21 cellular contexts compared by ENCODE assay signal in genomic region chr7:1348096-1348835, GRCh38.
DNase-seq lines count a peak whose midpoint lies in the region; ATAC-seq, FAIRE-seq and TF ChIP-seq lines count a peak whose summit lies in the region.
"Had no signal": no experiment of that assay in that cellular context is flagged by ENCODE, and none has a peak within 500 bp of the region (broad histone marks: within the 10 kb centered on the region; RNA-seq: fewer than 3 reads in every experiment).

No MANE protein-coding gene starts in this region.

- H3K23me2 ChIP-seq in H1 (ENCODE audit: low read depth, low read length) = no peaks in the 10 kb centered on the region

- H3K27ac Mint-ChIP-seq in GM23338 (peak overlapping the region; percentile 75; the same call in 1 of the 2 replicates), Calu3 (ENCODE audit: unreplicated experiment) (no peak overlapping the region)

- intact Hi-C loops in Calu3 (cut with micrococcal nuclease; ENCODE audit: unreplicated experiment) = no loop called here

- H3K4me1 ChIP-seq in A549 (no peaks in the 10 kb centered on the region), GM23338 (ENCODE audit: insufficient read depth) (no peaks in the 10 kb centered on the region), H1 (replicated peaks in 1 of 4; ENCODE audit: control insufficient read depth in 3 of 4, insufficient read depth in 4 of 4, low read length in 3 of 4) (no peaks in the 10 kb centered on the region), neuronal stem cell (ENCODE audit: control insufficient read depth in 2 of 2, insufficient read depth in 1 of 2, low read depth in 1 of 2, low read length in 2 of 2) (peaks cover 0 to 2% of the 10 kb centered on the region in 2 donors), osteoblast (ENCODE audit: insufficient read depth, low read length) (no peaks in the 10 kb centered on the region)
- H3K4me1 ChIP-seq: BE2C had no signal

- H3K36me3 ChIP-seq in GM23338 (ENCODE audit: insufficient read depth) (no peaks in the 10 kb centered on the region), H1 (ENCODE audit: control insufficient read depth in 2 of 4, insufficient read depth in 4 of 4, low read length in 3 of 4) (no peaks in the 10 kb centered on the region), neuronal stem cell (replicated peaks in 1 of 2; ENCODE audit: control insufficient read depth in 2 of 2, insufficient read depth in 2 of 2, low read length in 2 of 2) (no peaks in the 10 kb centered on the region), osteoblast (ENCODE audit: insufficient read depth, low read length) (no peaks in the 10 kb centered on the region)
- H3K36me3 ChIP-seq: BE2C had no signal

- no peaks in the 10 kb centered on the region for H3K79me1 ChIP-seq in H1 (ENCODE audit: low read depth, low read length)
- peaks cover 2% of the 10 kb centered on the region for H3K79me1 ChIP-seq in neuronal stem cell (ENCODE audit: low read depth, low read length)

- peaks cover 6% of the 10 kb centered on the region for H3K27me3 Mint-ChIP-seq in GM23338 (ENCODE audit: insufficient read depth, low read depth, poor library complexity)
- peaks cover 90% of the 10 kb centered on the region for H3K27me3 Mint-ChIP-seq in Calu3 (ENCODE audit: unreplicated experiment)

- no peak overlapping the region for H2BK5ac ChIP-seq in H1 (ENCODE audit: low read depth, low read length)
- H2BK5ac ChIP-seq in neuronal stem cell (ENCODE audit: low read length) = no peak overlapping the region

- H3K23ac ChIP-seq in H1 (ENCODE audit: insufficient read length) (no peak overlapping the region), neuronal stem cell (ENCODE audit: low read depth, low read length, poor library complexity) (peak overlapping the region; percentile 65)

- no peak overlapping the region for H3K18ac ChIP-seq in H1 (ENCODE audit: extremely low read depth, low read length)
- peak overlapping the region; percentile 76 for H3K18ac ChIP-seq in neuronal stem cell (ENCODE audit: low read length)

- TF ChIP-seq EP300 in A549 (IDR thresholded peaks at IDR 0.05) (no peak), H1 (IDR thresholded peaks at IDR 0.05; ENCODE audit: borderline replicate concordance in 1 of 2, low read depth in 2 of 2, low read length in 2 of 2) (no peak)

- no TSS peak for BruUV-seq in Calu3 (replicated peaks; lab: Mats Ljungman, UMichigan)

- CTCF ChIA-PET in A549 (lab: Yijun Ruan, JAX) (interaction anchor here (1.1 to 1.6 kb wide), 2 partner anchors 65 to 155 kb away, joined by 3 to 4 read pairs; no protein-coding TSS in a partner anchor), H1 (lab: Charles Lee; ENCODE audit: partially characterized antibody) (interaction anchor here (0.6 to 1.4 kb wide), 4 partner anchors 52 to 980 kb away, joined by 3 read pairs; no protein-coding TSS in a partner anchor), Calu3 (lab: Charles Lee) (interaction anchor here (0.7 kb wide), 1 partner anchor 11 kb away, joined by 10 read pairs; no protein-coding TSS in a partner anchor)

- H3K27ac ChIP-seq in A549 = no peak overlapping the region
- H3K27ac ChIP-seq in GM23338 (ENCODE audit: low read depth) = no peak overlapping the region
- H3K27ac ChIP-seq in H1 (ENCODE audit: low read depth, low read length) = no peak overlapping the region
- H3K27ac ChIP-seq in neuronal stem cell (replicated peaks; ENCODE audit: low read length) = no peak overlapping the region
- H3K27ac ChIP-seq in osteoblast (ENCODE audit: low read depth, low read length) = no peak overlapping the region
- H3K27ac ChIP-seq: RWPE1, SK-N-MC had no signal

- H2AK5ac ChIP-seq in H1 (ENCODE audit: low read depth, low read length) (no peak overlapping the region), neuronal stem cell (ENCODE audit: low read depth, low read length) (peak overlapping the region; percentile 94)

- H3F3A ChIP-seq in GM23338 (replicated peaks; ENCODE audit: low read depth) = no peaks in the 10 kb centered on the region

- H3K4me3 Mint-ChIP-seq in GM23338 (no peak overlapping the region), Calu3 (ENCODE audit: low read depth, unreplicated experiment) (no peak overlapping the region)

- POLR2A ChIA-PET in A549 (lab: Yijun Ruan, JAX) (no interaction called here), H1 (lab: Charles Lee; ENCODE audit: partially characterized antibody) (interaction anchor here (0.7 kb wide), 1 partner anchor 16 kb away, joined by 3 read pairs; no protein-coding TSS in a partner anchor)

- DNase-seq in A549 (ENCODE audit: low read depth in 1 of 2, low spot score in 1 of 2) = no peak
- no peak for DNase-seq in GM23338 (ENCODE audit: low spot score)
- no peak for DNase-seq in H1 (ENCODE audit: low read depth in 1 of 2, low spot score in 2 of 2)
- DNase-seq in neuronal stem cell (ENCODE audit: low spot score) = no peak
- DNase-seq in Calu3 = no peak
- DNase-seq in osteoblast (ENCODE audit: insufficient read length, low spot score, missing footprints) = no peak
- DNase-seq: BE2C, DMS153, DND-41, H7, Kasumi-1, NCI-H1105 treated with DMSO at 0.1 percent for 48 hours, NCI-H146, NCI-H1930, NCI-H2227 treated with DMSO at 0.1 percent for 48 hours, NCI-H526 treated with DMSO at 0.1 percent for 48 hours, SIG-M5 had no signal

- H2BK120ac ChIP-seq in H1 (replicated peaks; ENCODE audit: low read depth, low read length) = no peak overlapping the region
- H2BK120ac ChIP-seq in neuronal stem cell (ENCODE audit: low read depth, low read length) = no peak overlapping the region

- no peaks in the 10 kb centered on the region for H3K9me2 ChIP-seq in GM23338 (ENCODE audit: insufficient read depth)

- WGBS in A549 (ENCODE audit: missing lambda C conversion rate) = 60% methylated on average over 27 of the region's 29 CpGs
- WGBS in H1 (ENCODE audit: extremely low coverage in 1 of 2, insufficient coverage in 1 of 2, insufficient read length in 1 of 2, insufficient replicate concordance in 2 of 2, low coverage in 1 of 2, low lambda C conversion rate in 2 of 2, missing lambda C conversion rate in 1 of 2), 2 experiments = 87% methylated on average over 19 of the region's 29 CpGs; no CpG with 5 or more reads in 1 of the 2 experiments
- no CpG with 5 or more reads among the region's 29 CpGs for WGBS in neuronal stem cell (ENCODE audit: extremely low coverage in 2 of 2, insufficient read length in 2 of 2, insufficient replicate concordance in 1 of 2), 2 donors

- ATAC-seq in A549 (peak in 1 of 2 experiments; percentile 24; a peak in 3 of 6 replicates), GM23338 (no peak), GM18909 (IDR thresholded peaks at IDR 0.05; ENCODE audit: poor library complexity, unreplicated experiment) (no peak)

- H2AFZ ChIP-seq in GM23338 (no peak overlapping the region), H1 (ENCODE audit: low read length) (no peak overlapping the region), neuronal stem cell (ENCODE audit: low read length) (no peak overlapping the region), osteoblast (ENCODE audit: low read length) (no peak overlapping the region)

- H3K4me2 ChIP-seq in A549 (no peak overlapping the region), GM23338 (no peak overlapping the region), H1 (ENCODE audit: insufficient read depth in 1 of 2, low read depth in 2 of 2, low read length in 2 of 2) (no peak overlapping the region), neuronal stem cell (ENCODE audit: insufficient read depth, low read length, poor library complexity, severe bottlenecking) (no peak overlapping the region), osteoblast (ENCODE audit: insufficient read depth, low read length) (no peak overlapping the region)

- H2BK20ac ChIP-seq in H1 (ENCODE audit: low read length) = no peak overlapping the region

- no peaks in the 10 kb centered on the region for H3K27me3 ChIP-seq in GM23338 (ENCODE audit: insufficient read depth)
- no peaks in the 10 kb centered on the region for H3K27me3 ChIP-seq in H1 (replicated peaks in 1 of 4; ENCODE audit: control insufficient read depth in 3 of 4, extremely low read depth in 1 of 4, insufficient read depth in 3 of 4, low read length in 3 of 4)
- peaks cover 0 to 40% (median 0%) of the 10 kb centered on the region in 3 experiments for H3K27me3 ChIP-seq in neuronal stem cell (ENCODE audit: control insufficient read depth in 3 of 3, insufficient read depth in 3 of 3, low read depth in 1 of 3, low read length in 3 of 3)
- peaks cover 4% of the 10 kb centered on the region for H3K27me3 ChIP-seq in osteoblast (ENCODE audit: insufficient read depth, low read length)

- peak overlapping the region; percentile 14; the same call in 1 of the 2 replicates for H4K8ac ChIP-seq in H1 (ENCODE audit: extremely low read depth, insufficient read depth, low read length)
- H4K8ac ChIP-seq in neuronal stem cell (ENCODE audit: low read depth, low read length) = no peak overlapping the region

- H3K9me3 ChIP-seq in A549 (no peaks in the 10 kb centered on the region), H1 (ENCODE audit: insufficient read depth in 2 of 2, low read depth in 1 of 2, low read length in 1 of 2) (no peaks in the 10 kb centered on the region), neuronal stem cell (replicated peaks in 1 of 2; ENCODE audit: control insufficient read depth in 2 of 2, insufficient read depth in 1 of 2, low read depth in 1 of 2, low read length in 2 of 2) (no peaks in the 10 kb centered on the region), osteoblast (ENCODE audit: low read depth, low read length) (no peaks in the 10 kb centered on the region)
- H3K9me3 ChIP-seq: BE2C had no signal

- H3K79me2 ChIP-seq in GM23338 (replicated peaks; ENCODE audit: insufficient read depth) (no peaks in the 10 kb centered on the region), H1 (ENCODE audit: control insufficient read depth in 1 of 2, insufficient read depth in 2 of 2, low read length in 2 of 2) (no peaks in the 10 kb centered on the region), osteoblast (ENCODE audit: insufficient read depth, low read length) (no peaks in the 10 kb centered on the region)

- H3K9ac ChIP-seq in H1 (replicated peaks in 1 of 4; ENCODE audit: extremely low read depth in 1 of 4, low read depth in 3 of 4, low read length in 3 of 4) (no peak overlapping the region), neuronal stem cell (ENCODE audit: low read depth, low read length, poor library complexity) (peak overlapping the region; percentile 44)

- H2BK12ac ChIP-seq in H1 (ENCODE audit: low read depth, low read length) (no peak overlapping the region), neuronal stem cell (ENCODE audit: low read length) (peak overlapping the region; percentile 58)

- no peaks in the 10 kb centered on the region; the same call in 2 of the 3 replicates for H3K9me3 Mint-ChIP-seq in GM23338
- no peaks in the 10 kb centered on the region for H3K9me3 Mint-ChIP-seq in Calu3 (ENCODE audit: low read depth, unreplicated experiment)

- H3K4me3 ChIP-seq in A549 (no peak overlapping the region), GM23338 (no peak overlapping the region), H1 (ENCODE audit: extremely low read depth in 1 of 4, insufficient read depth in 2 of 4, low read depth in 3 of 4, low read length in 4 of 4) (no peak overlapping the region), neuronal stem cell (ENCODE audit: low read length in 2 of 2) (no peak overlapping the region), osteoblast (ENCODE audit: insufficient read depth, low read length) (no peak overlapping the region)
- H3K4me3 ChIP-seq: SK-N-MC had no signal

- no peak for TF ChIP-seq CTCF in A549 (IDR thresholded peaks at IDR 0.05)
- no peak for TF ChIP-seq CTCF in GM23338 (conservative IDR thresholded peaks at IDR 0.05; ENCODE audit: low read depth in 2 of 2)
- no peak for TF ChIP-seq CTCF in H1 (IDR thresholded peaks at IDR 0.05; ENCODE audit: control extremely low read depth in 1 of 3, insufficient read depth in 1 of 3, low read depth in 1 of 3, low read length in 3 of 3)
- TF ChIP-seq CTCF in Calu3 (IDR thresholded peaks at IDR 0.05; ENCODE audit: unreplicated experiment) = no peak
- TF ChIP-seq CTCF in osteoblast (IDR thresholded peaks at IDR 0.05; ENCODE audit: extremely low read depth, low read depth, low read length) = no peak

- H4K91ac ChIP-seq in H1 (replicated peaks; ENCODE audit: insufficient read length, low read length) (no peak overlapping the region), neuronal stem cell (ENCODE audit: low read depth, low read length, poor library complexity) (no peak overlapping the region)

- no peaks in the 10 kb centered on the region for H4K20me1 ChIP-seq in GM23338 (replicated peaks; ENCODE audit: insufficient read depth)
- H4K20me1 ChIP-seq in H1 (replicated peaks in 1 of 2; ENCODE audit: control insufficient read depth in 1 of 2, insufficient read depth in 2 of 2, low read length in 2 of 2) = no peaks in the 10 kb centered on the region
- no peaks in the 10 kb centered on the region for H4K20me1 ChIP-seq in osteoblast (ENCODE audit: insufficient read depth, low read length)

- H3K56ac ChIP-seq in H1 (replicated peaks; ENCODE audit: insufficient read length, low read depth, low read length) = no peak overlapping the region

- H3K4me1 Mint-ChIP-seq in GM23338 (no peaks in the 10 kb centered on the region), Calu3 (ENCODE audit: low read depth, unreplicated experiment) (no peaks in the 10 kb centered on the region)

- no peak overlapping the region for H4K5ac ChIP-seq in H1 (ENCODE audit: insufficient read length, low read depth, low read length)

- no peak overlapping the region for H3K4ac ChIP-seq in H1 (replicated peaks; ENCODE audit: insufficient read length, low read depth, low read length)
- no peak overlapping the region for H3K4ac ChIP-seq in neuronal stem cell (ENCODE audit: low read length)

- TF ChIP-seq RAD21 in A549 (conservative IDR thresholded peaks at IDR 0.05 in 1 of 2, IDR thresholded peaks at IDR 0.05 in 1 of 2) = no peak
- no peak for TF ChIP-seq RAD21 in H1 (IDR thresholded peaks at IDR 0.05 in 1 of 2, conservative IDR thresholded peaks at IDR 0.05 in 1 of 2; ENCODE audit: low read depth in 2 of 2, low read length in 2 of 2)

- H3K36me3 Mint-ChIP-seq in GM23338 (ENCODE audit: low read depth) (no peaks in the 10 kb centered on the region), Calu3 (ENCODE audit: insufficient read depth, unreplicated experiment) (no peaks in the 10 kb centered on the region)

- H2BK15ac ChIP-seq in H1 (ENCODE audit: low read length) = no peak overlapping the region
- H2BK15ac ChIP-seq in neuronal stem cell (ENCODE audit: low read length) = peak overlapping the region; percentile 75

- H3K14ac ChIP-seq in H1 (ENCODE audit: insufficient read length) (no peak overlapping the region), neuronal stem cell (ENCODE audit: low read length) (no peak overlapping the region)

- TF ChIP-seq POLR2A in A549 (IDR thresholded peaks at IDR 0.05; ENCODE audit: low read length) = no peak
- TF ChIP-seq POLR2A in H1 (IDR thresholded peaks at IDR 0.05; ENCODE audit: control extremely low read depth in 1 of 2, low read depth in 2 of 2, low read length in 2 of 2) = no peak

- FAIRE-seq in A549 (lab: Jason Lieb, UNC) (no peak), H1 (lab: Jason Lieb, UNC) (no peak)
- FAIRE-seq: GM12892 had no signal
